ENCODE assay signal across 24 cellular contexts in the genomic region with DNA sequence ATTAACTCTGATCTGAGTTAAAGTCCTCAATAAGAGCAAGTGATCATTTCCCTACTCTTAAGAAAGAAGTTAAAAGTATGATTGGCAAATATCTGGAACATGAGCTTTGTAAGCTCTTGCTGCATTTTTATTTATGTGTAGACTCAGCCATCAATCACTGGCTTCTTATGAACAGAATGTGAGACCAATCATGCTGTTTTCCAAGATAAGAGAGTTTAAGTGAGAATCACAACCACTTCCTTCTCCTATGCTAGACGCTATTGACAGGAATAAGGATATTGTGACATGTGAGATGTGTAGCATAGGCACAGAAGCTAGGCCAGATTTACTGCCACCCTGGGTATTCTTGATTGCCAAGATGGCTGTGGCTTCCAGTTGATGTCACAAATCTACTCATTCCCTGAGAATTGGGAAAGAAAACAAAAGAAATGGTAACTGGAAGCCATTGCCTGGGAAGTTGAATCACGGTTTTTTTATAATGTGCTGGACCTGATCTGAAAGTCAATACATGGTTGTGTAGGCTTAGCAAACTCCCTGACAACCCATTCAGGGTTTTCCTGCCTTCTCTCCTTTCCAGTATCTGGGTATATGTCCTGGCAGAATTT. TPM values are rescaled to one million over a fixed set of nuclear protein-coding genes. Genes with fewer than 3 reads are reported as not detected.
DNase-seq lines count a peak whose midpoint lies in the region; ATAC-seq, FAIRE-seq and TF ChIP-seq lines count a peak whose summit lies in the region.
"Had no signal": no experiment of that assay in that cellular context is flagged by ENCODE, and none has a peak within 500 bp of the region (broad histone marks: within the 10 kb centered on the region; RNA-seq: fewer than 3 reads in every experiment).

No MANE protein-coding gene starts in this region.

- H3K4me1 ChIP-seq in IMR-90 (ENCODE audit: control insufficient read depth, insufficient read depth, low read length) = peaks cover 2% of the 10 kb centered on the region; the same call in 1 of the 2 replicates
- peaks cover 3% of the 10 kb centered on the region for H3K4me1 ChIP-seq in astrocyte (ENCODE audit: insufficient read depth, low read length)
- peaks cover 14% of the 10 kb centered on the region for H3K4me1 ChIP-seq in smooth muscle cell (ENCODE audit: low read depth)
- no peaks in the 10 kb centered on the region for H3K4me1 ChIP-seq in left ventricle myocardium inferior

- H2AK5ac ChIP-seq in IMR-90 (ENCODE audit: low read depth, low read length) = no peak overlapping the region

- dilution Hi-C loops in IMR-90 (cut with HindIII; ENCODE audit: low sequenced_read_pairs, unreplicated experiment) = no loop called here

- BruUV-seq in IMR-90 (replicated peaks; lab: Mats Ljungman, UMichigan) = no TSS peak

- peaks cover 4% of the 10 kb centered on the region for H3K9me3 Mint-ChIP-seq in astrocyte (ENCODE audit: unreplicated experiment)
- H3K9me3 Mint-ChIP-seq in activated CD4-positive, alpha-beta T cell treated with anti-CD3 and anti-CD28 coated beads, Interleukin-2, amount 10 ng/mL, durations not matched to agents 24 days and 14 days = no peaks in the 10 kb centered on the region
- H3K9me3 Mint-ChIP-seq: activated T-helper 1 cell treated with anti-CD3 and anti-CD28 coated beads, Interleukin-12 subunit alpha, Interleukin-12 subunit beta, Interleukin-2, Interleukin-4 antibody, amounts not matched to agents 30 ng/mL and 10 ng/mL and 1 ng/mL, durations not matched to agents 14 hours and 24 hours and 36 hours; GM23338; HFFc6; stimulated activated naive CD8-positive, alpha-beta T cell treated with anti-CD3 and anti-CD28 coated beads, Interleukin-15, Interleukin-2, amounts not matched to agents 100 ng/mL and 50 ng/mL, for 24 hours had no signal

- H3K36me3 Mint-ChIP-seq in astrocyte (ENCODE audit: low read depth, unreplicated experiment) = no peaks in the 10 kb centered on the region
- no peaks in the 10 kb centered on the region for H3K36me3 Mint-ChIP-seq in activated CD4-positive, alpha-beta T cell treated with anti-CD3 and anti-CD28 coated beads, Interleukin-2, amount 10 ng/mL, durations not matched to agents 24 days and 14 days (ENCODE audit: low read depth)
- H3K36me3 Mint-ChIP-seq: CD14-positive monocyte had no signal

- no peak overlapping the region for H3K23ac ChIP-seq in IMR-90 (ENCODE audit: low read depth, low read length)

- H3K9ac ChIP-seq in IMR-90 (ENCODE audit: low read depth, low read length) (no peak overlapping the region), astrocyte (ENCODE audit: low read length) (no peak overlapping the region), smooth muscle cell (ENCODE audit: low read depth) (no peak overlapping the region)
- H3K9ac ChIP-seq: SK-N-SH had no signal

- no peaks in the 10 kb centered on the region for H3K79me2 ChIP-seq in astrocyte (ENCODE audit: insufficient read depth, low read length)
- H3K79me2 ChIP-seq in smooth muscle cell (ENCODE audit: low read depth) = no peaks in the 10 kb centered on the region

- H3K36me3 ChIP-seq in IMR-90 (ENCODE audit: control insufficient read depth, insufficient read depth, low read length) = no peaks in the 10 kb centered on the region
- no peaks in the 10 kb centered on the region for H3K36me3 ChIP-seq in astrocyte (ENCODE audit: insufficient read depth, low read length)
- H3K36me3 ChIP-seq in smooth muscle cell (ENCODE audit: low read depth) = no peaks in the 10 kb centered on the region
- H3K36me3 ChIP-seq in left ventricle myocardium inferior = no peaks in the 10 kb centered on the region
- H3K36me3 ChIP-seq: gastroesophageal sphincter had no signal

- H3K9me1 ChIP-seq in IMR-90 (ENCODE audit: insufficient read depth, low read length) = no peaks in the 10 kb centered on the region

- no peak for TF ChIP-seq RAD21 in IMR-90 (IDR thresholded peaks at IDR 0.05; ENCODE audit: low read length)

- no peak overlapping the region for H3K27ac Mint-ChIP-seq in astrocyte (ENCODE audit: unreplicated experiment)
- H3K27ac Mint-ChIP-seq in activated CD4-positive, alpha-beta T cell treated with anti-CD3 and anti-CD28 coated beads, Interleukin-2, amount 10 ng/mL, durations not matched to agents 24 days and 14 days = no peak overlapping the region
- H3K27ac Mint-ChIP-seq: activated T-helper 1 cell treated with anti-CD3 and anti-CD28 coated beads, Interleukin-12 subunit alpha, Interleukin-12 subunit beta, Interleukin-2, Interleukin-4 antibody, amounts not matched to agents 30 ng/mL and 10 ng/mL and 1 ng/mL, durations not matched to agents 14 hours and 24 hours and 36 hours; CD14-positive monocyte; GM23338; HFFc6; stimulated activated naive CD8-positive, alpha-beta T cell treated with anti-CD3 and anti-CD28 coated beads, Interleukin-15, Interleukin-2, amounts not matched to agents 100 ng/mL and 50 ng/mL, for 24 hours had no signal

- in situ Hi-C loops in IMR-90 (cut with MboI; ENCODE audit: low sequenced_read_pairs) = no loop called here

- H3K9me3 ChIP-seq in IMR-90 (ENCODE audit: control insufficient read depth, insufficient read depth, low read length) (no peaks in the 10 kb centered on the region), astrocyte (ENCODE audit: insufficient read depth, low read depth, low read length) (no peaks in the 10 kb centered on the region), smooth muscle cell (replicated peaks; ENCODE audit: low read depth) (no peaks in the 10 kb centered on the region), left ventricle myocardium inferior (replicated peaks) (no peaks in the 10 kb centered on the region)
- H3K9me3 ChIP-seq: gastroesophageal sphincter, SK-N-SH had no signal

- TF ChIP-seq POLR2A in IMR-90 (IDR thresholded peaks at IDR 0.05; ENCODE audit: low read depth, low read length) = no peak

- H2BK5ac ChIP-seq in IMR-90 (ENCODE audit: low read depth, low read length, poor library complexity, severe bottlenecking) = no peak overlapping the region

- no peaks in the 10 kb centered on the region for H3K79me1 ChIP-seq in IMR-90 (ENCODE audit: low read depth in 1 of 2, low read length in 2 of 2)

- H2BK15ac ChIP-seq in IMR-90 (ENCODE audit: low read depth, low read length) = 0 out of 3 replicates have a peak overlapping the region, but pooled peaks have one; percentile 12

- H4K20me1 ChIP-seq in IMR-90 (ENCODE audit: insufficient read depth, low read length) (no peaks in the 10 kb centered on the region), astrocyte (ENCODE audit: insufficient read depth, low read length) (no peaks in the 10 kb centered on the region), smooth muscle cell (ENCODE audit: low read depth) (no peaks in the 10 kb centered on the region)

- no peak overlapping the region; the same call in 1 of the 2 replicates for H4K5ac ChIP-seq in IMR-90 (ENCODE audit: low read depth, low read length)

- no peak overlapping the region for H3K14ac ChIP-seq in IMR-90 (replicated peaks; ENCODE audit: low read depth, low read length)

- H2BK20ac ChIP-seq in IMR-90 (ENCODE audit: low read depth, low read length) = 0 out of 2 replicates have a peak overlapping the region, but pooled peaks have one; percentile 15

- no peak overlapping the region for H2AFZ ChIP-seq in IMR-90 (replicated peaks; ENCODE audit: low read length, poor library complexity)
- peak overlapping the region; percentile 29 for H2AFZ ChIP-seq in astrocyte (ENCODE audit: low read depth, low read length)
- no peak overlapping the region for H2AFZ ChIP-seq in smooth muscle cell (ENCODE audit: low read depth)
- H2AFZ ChIP-seq: GM23338 had no signal

- H3K27me3 Mint-ChIP-seq in astrocyte (ENCODE audit: low read depth, unreplicated experiment) = no peaks in the 10 kb centered on the region
- no peaks in the 10 kb centered on the region for H3K27me3 Mint-ChIP-seq in activated CD4-positive, alpha-beta T cell treated with anti-CD3 and anti-CD28 coated beads, Interleukin-2, amount 10 ng/mL, durations not matched to agents 24 days and 14 days
- H3K27me3 Mint-ChIP-seq: stimulated activated naive CD8-positive, alpha-beta T cell treated with anti-CD3 and anti-CD28 coated beads, Interleukin-15, Interleukin-2, amounts not matched to agents 100 ng/mL and 50 ng/mL, for 24 hours had no signal

- H2AK9ac ChIP-seq in IMR-90 (replicated peaks; ENCODE audit: low read depth, low read length, poor library complexity) = no peak overlapping the region

- H4K8ac ChIP-seq in IMR-90 (ENCODE audit: low read depth in 2 of 2, low read length in 2 of 2) = no peak overlapping the region

- H3K4me1 Mint-ChIP-seq in astrocyte (ENCODE audit: low read depth, unreplicated experiment) = peaks cover 4% of the 10 kb centered on the region
- peaks cover 2% of the 10 kb centered on the region for H3K4me1 Mint-ChIP-seq in activated CD4-positive, alpha-beta T cell treated with anti-CD3 and anti-CD28 coated beads, Interleukin-2, amount 10 ng/mL, durations not matched to agents 24 days and 14 days
- H3K4me1 Mint-ChIP-seq: CD14-positive monocyte had no signal

- H3K27me3 ChIP-seq in IMR-90 (ENCODE audit: control insufficient read depth, insufficient read depth, low read length) (no peaks in the 10 kb centered on the region), astrocyte (ENCODE audit: insufficient read depth, low read length) (no peaks in the 10 kb centered on the region), smooth muscle cell (ENCODE audit: low read depth) (no peaks in the 10 kb centered on the region), left ventricle myocardium inferior (ENCODE audit: low read depth) (no peaks in the 10 kb centered on the region)
- H3K27me3 ChIP-seq: gastroesophageal sphincter had no signal

- intact Hi-C loops in IMR-90 (cut with micrococcal nuclease) = no loop called here
- intact Hi-C loops in left ventricle myocardium inferior (cut with micrococcal nuclease) = no loop called here
- intact Hi-C loops in activated CD4-positive, alpha-beta T cell treated with anti-CD3 and anti-CD28 coated beads, Interleukin-2, amount 10 ng/mL, durations not matched to agents 24 days and 14 days (cut with micrococcal nuclease) = no loop called here

- no peak overlapping the region for H4K91ac ChIP-seq in IMR-90 (ENCODE audit: insufficient read depth, low read depth, low read length)

- no peak for DNase-seq in IMR-90
- DNase-seq in astrocyte (ENCODE audit: low read depth) = peak; percentile 25
- peak; percentile 51 for DNase-seq in iris pigment epithelial cell (ENCODE audit: low read depth)
- no peak for DNase-seq in smooth muscle cell (lab: John Stamatoyannopoulos, UW; ENCODE audit: unreplicated experiment)
- no peak for DNase-seq in left ventricle myocardium inferior
- no peak for DNase-seq in activated CD4-positive, CD25-positive, alpha-beta regulatory T cell treated with anti-CD3 and anti-CD28 coated beads, Interleukin-2, amount 50 U/mL, for 72 hours
- no peak for DNase-seq in activated CD4-positive, alpha-beta T cell treated with anti-CD3 and anti-CD28 coated beads, Interleukin-2, amount 10 ng/mL, durations not matched to agents 24 days and 14 days
- DNase-seq: activated naive CD4-positive, alpha-beta T cell treated with anti-CD3 and anti-CD28 coated beads, Interleukin-2, amount 50 U/mL, for 16 hours; Calu3; central memory CD4-positive, alpha-beta T cell; HFFc6; Kasumi-1; NCI-H446 treated with DMSO at 0.1 percent for 48 hours; occipital lobe; SK-N-SH; T-helper 2 cell had no signal

- FAIRE-seq in astrocyte (lab: Jason Lieb, UNC) = no peak
- FAIRE-seq: GM12878 had no signal

- no peak for ATAC-seq in IMR-90 (ENCODE audit: low read depth)
- ATAC-seq: gastroesophageal sphincter, GM12878, GM23338 had no signal

- H3K4me3 ChIP-seq in IMR-90 (ENCODE audit: insufficient read depth, low read depth, low read length) = no peak overlapping the region
- no peak overlapping the region for H3K4me3 ChIP-seq in astrocyte (ENCODE audit: insufficient read depth, low read depth, low read length)
- no peak overlapping the region for H3K4me3 ChIP-seq in smooth muscle cell
- H3K4me3 ChIP-seq in left ventricle myocardium inferior = no peak overlapping the region
- H3K4me3 ChIP-seq: gastroesophageal sphincter, GM12878, GM23338, skin epidermis had no signal

- no peak for TF ChIP-seq CTCF in IMR-90 (conservative IDR thresholded peaks at IDR 0.05; ENCODE audit: low read depth, low read length)
- no peak for TF ChIP-seq CTCF in astrocyte (IDR thresholded peaks at IDR 0.05; ENCODE audit: insufficient read depth, low read depth, low read length)
- no peak for TF ChIP-seq CTCF in smooth muscle cell (IDR thresholded peaks at IDR 0.05; ENCODE audit: borderline replicate concordance, insufficient read depth, poor library complexity, severe bottlenecking)
- no peak for TF ChIP-seq CTCF in left ventricle myocardium inferior (IDR thresholded peaks at IDR 0.05; ENCODE audit: borderline replicate concordance)

- H3K27ac ChIP-seq in IMR-90 (ENCODE audit: insufficient read depth, low read length) (no peak overlapping the region), astrocyte (ENCODE audit: low read depth, low read length) (no peak overlapping the region), smooth muscle cell (ENCODE audit: low read depth) (peak overlapping the region; percentile 83), left ventricle myocardium inferior (replicated peaks) (no peak overlapping the region)
- H3K27ac ChIP-seq: gastroesophageal sphincter, HL-60, skin epidermis had no signal

- CTCF ChIA-PET in IMR-90 (lab: Yijun Ruan, JAX) = no interaction called here

- H3K4me2 ChIP-seq in IMR-90 (ENCODE audit: low read depth, low read length) (no peak overlapping the region), astrocyte (ENCODE audit: low read length) (no peak overlapping the region), smooth muscle cell (no peak overlapping the region)
- H3K4me2 ChIP-seq: GM23338, SK-N-SH had no signal

- H3K4ac ChIP-seq in IMR-90 (ENCODE audit: low read depth, low read length) = no peak overlapping the region

- POLR2A ChIA-PET in IMR-90 (lab: Charles Lee; ENCODE audit: unreplicated experiment) = no interaction called here

- H3F3A ChIP-seq in smooth muscle cell (ENCODE audit: low read depth) = peaks cover 8% of the 10 kb centered on the region

- H2BK120ac ChIP-seq in IMR-90 (ENCODE audit: low read depth, low read length) = peak overlapping the region; percentile 28; the same call in 1 of the 2 replicates

- no peak overlapping the region for H3K4me3 Mint-ChIP-seq in astrocyte (ENCODE audit: unreplicated experiment)
- H3K4me3 Mint-ChIP-seq in activated CD4-positive, alpha-beta T cell treated with anti-CD3 and anti-CD28 coated beads, Interleukin-2, amount 10 ng/mL, durations not matched to agents 24 days and 14 days = no peak overlapping the region
- H3K4me3 Mint-ChIP-seq: activated T-helper 1 cell treated with anti-CD3 and anti-CD28 coated beads, Interleukin-12 subunit alpha, Interleukin-12 subunit beta, Interleukin-2, Interleukin-4 antibody, amounts not matched to agents 30 ng/mL and 10 ng/mL and 1 ng/mL, durations not matched to agents 14 hours and 24 hours and 36 hours; CD14-positive monocyte; GM23338; HFFc6; stimulated activated naive CD8-positive, alpha-beta T cell treated with anti-CD3 and anti-CD28 coated beads, Interleukin-15, Interleukin-2, amounts not matched to agents 100 ng/mL and 50 ng/mL, for 24 hours had no signal

- WGBS in IMR-90 (ENCODE audit: extremely low coverage in 2 of 2, insufficient read length in 1 of 2), 2 experiments = no CpG with 5 or more reads among the region's 2 CpGs
- 67% methylated on average over 2 of the region's 2 CpGs for whole genome bisulfite sequencing in smooth muscle cell (ENCODE audit: low lambda C conversion rate)

- peak overlapping the region; percentile 46; the same call in 1 of the 2 replicates for H3K18ac ChIP-seq in IMR-90 (ENCODE audit: low read depth, low read length)

- H3K56ac ChIP-seq in IMR-90 (ENCODE audit: extremely low read depth, insufficient read depth, low read length) = no peak overlapping the region

RNA-seq across cellular contexts. Expression of a gene that starts 49.9 kb away (rescaled TPM):
- 1.3 and 1.7 TPM in 2 replicates for total RNA-seq in IMR-90 (2012; rRNA removed)
- polyA plus RNA-seq in IMR-90 (2012; rRNA removed) = 0.06 and 0.24 TPM in 2 replicates
- polyA plus RNA-seq in IMR-90 (2012; cell fraction: cytosol; rRNA removed) = 0.01 and 0.03 TPM in 2 replicates
- 0.01 and 0.15 TPM in 2 replicates for polyA plus RNA-seq in IMR-90 (2012; cell fraction: nucleus; rRNA removed; ENCODE audit: low replicate concordance)
- total RNA-seq in astrocyte = 0.91 and 1.1 TPM in 2 replicates
- total RNA-seq in smooth muscle cell = 8.9 and 9.5 TPM in 2 replicates
- polyA plus RNA-seq in smooth muscle cell = 0.98 and 2.4 TPM in 2 replicates
- total RNA-seq in left ventricle myocardium inferior = 0.16 TPM
- 0.33 and 0.45 TPM in 2 replicates for total RNA-seq in activated CD4-positive, alpha-beta T cell treated with anti-CD3 and anti-CD28 coated beads, Interleukin-2, amount 10 ng/mL, durations not matched to agents 24 days and 14 days
- polyA plus RNA-seq: GM12878 had no signal

Comparison
In these comparisons a context has a peak if more than half of its experiments do, and no peak if none do; other contexts are left out.
1. DNase-seq: peak in astrocyte (single experiment) and iris pigment epithelial cell (single experiment); none in IMR-90 (single experiment), smooth muscle cell (single experiment), left ventricle myocardium inferior (single experiment), activated CD4-positive, CD25-positive, alpha-beta regulatory T cell treated with anti-CD3 and anti-CD28 coated beads, Interleukin-2, amount 50 U/mL, for 72 hours (single experiment) and activated CD4-positive, alpha-beta T cell treated with anti-CD3 and anti-CD28 coated beads, Interleukin-2, amount 10 ng/mL, durations not matched to agents 24 days and 14 days (single experiment).